ENCODE assay signal across 1 cellular context in genomic region chr19:12938054-12938535, GRCh38.
A peak's percentile ranks its signal among the peaks of the same experiment; 100 is the strongest.
TF ChIP-seq lines count a peak whose summit lies in the region.

No MANE protein-coding gene starts in this region.

TF ChIP-seq in HEK293, 187 proteins besides CTCF, POLR2A, EP300 and RAD21 (continued from another document):
- TF ChIP-seq, protein P1, sequence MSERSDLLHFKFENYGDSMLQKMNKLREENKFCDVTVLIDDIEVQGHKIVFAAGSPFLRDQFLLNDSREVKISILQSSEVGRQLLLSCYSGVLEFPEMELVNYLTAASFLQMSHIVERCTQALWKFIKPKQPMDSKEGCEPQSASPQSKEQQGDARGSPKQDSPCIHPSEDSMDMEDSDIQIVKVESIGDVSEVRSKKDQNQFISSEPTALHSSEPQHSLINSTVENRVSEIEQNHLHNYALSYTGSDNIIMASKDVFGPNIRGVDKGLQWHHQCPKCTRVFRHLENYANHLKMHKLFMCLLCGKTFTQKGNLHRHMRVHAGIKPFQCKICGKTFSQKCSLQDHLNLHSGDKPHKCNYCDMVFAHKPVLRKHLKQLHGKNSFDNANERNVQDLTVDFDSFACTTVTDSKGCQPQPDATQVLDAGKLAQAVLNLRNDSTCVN (tag by site-specific recombination; optimal IDR thresholded peaks at IDR 0.05): peak; percentile 85
- TF ChIP-seq ZNF19 (tag by site-specific recombination; IDR thresholded peaks at IDR 0.05; ENCODE audit: low read depth): no peak
- TF ChIP-seq FEZF1 (tag by site-specific recombination; IDR thresholded peaks at IDR 0.05): 0 out of 2 replicates have a peak, but pooled peaks have one; percentile 2
- peak; percentile 90 for TF ChIP-seq ZNF24 (tag by site-specific recombination; IDR thresholded peaks at IDR 0.05)
